8 cellular contexts compared by ENCODE assay signal in the genomic region with DNA sequence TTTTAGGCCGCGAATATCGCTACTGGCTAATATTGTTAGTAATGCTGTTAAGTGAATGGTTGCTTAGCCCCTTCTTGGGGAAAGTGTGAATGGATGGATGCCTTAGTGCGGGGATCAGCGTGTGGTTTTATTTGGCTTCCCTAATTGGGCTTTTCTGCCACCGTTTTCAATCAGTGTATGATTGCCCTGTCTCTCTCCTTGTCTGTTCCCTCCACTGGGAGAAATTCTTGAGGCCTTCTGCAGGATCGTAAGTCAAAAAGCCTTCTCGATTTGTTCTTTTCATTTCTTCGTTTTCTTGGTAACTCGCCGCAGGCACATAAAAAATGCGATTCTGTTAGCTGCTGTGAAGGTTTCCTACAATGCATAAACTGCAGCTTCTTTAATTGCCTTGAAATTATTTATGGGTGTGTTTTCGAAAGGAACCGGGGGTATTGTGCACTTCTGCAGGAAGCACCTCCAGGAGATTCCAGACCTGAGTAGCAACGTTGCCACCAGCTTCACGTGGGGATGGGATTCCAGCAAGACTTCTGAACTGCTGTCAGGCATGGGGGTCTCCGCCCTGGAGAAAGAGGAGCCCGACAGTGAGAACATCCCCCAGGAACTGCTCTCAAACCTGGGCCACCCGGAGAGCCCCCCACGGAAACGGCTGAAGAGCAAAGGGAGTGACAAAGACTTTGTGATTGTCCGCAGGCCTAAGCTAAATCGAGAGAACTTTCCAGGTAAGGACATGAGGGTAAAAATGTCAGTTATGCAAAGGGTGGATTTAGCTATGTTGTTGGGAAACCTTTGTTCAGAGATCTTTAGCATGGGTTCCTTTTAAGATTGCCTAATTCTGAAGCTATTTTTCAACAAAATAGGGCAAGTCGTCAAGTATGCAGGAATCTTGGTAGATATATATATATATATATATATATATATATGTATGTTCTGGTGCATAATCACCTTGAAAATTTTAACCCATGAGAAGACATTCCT.
A peak's percentile ranks its signal among the peaks of the same experiment; 100 is the strongest.
DNase-seq lines count a peak whose midpoint lies in the region; ATAC-seq and TF ChIP-seq lines count a peak whose summit lies in the region.

No MANE protein-coding gene starts in this region.

- H3K27ac ChIP-seq in SK-N-MC, result peak overlapping the region; percentile 29; the same call in 1 of the 2 replicates

- TF ChIP-seq CTCF in nephron (IDR thresholded peaks at IDR 0.05; ENCODE audit: unreplicated experiment in 3 of 3), result no peak

- H3K27me3 Mint-ChIP-seq in nephron (ENCODE audit: low read depth), result no peaks in the 10 kb centered on the region

- peaks cover 62% of the 10 kb centered on the region for H3K4me1 Mint-ChIP-seq in nephron

- H3K9me3 Mint-ChIP-seq in nephron, result no peaks in the 10 kb centered on the region

- peak overlapping the region; percentile 79 to 94 (median 87) for H3K27ac Mint-ChIP-seq in nephron

- DNase-seq in NCI-H2227 (lab: John Stamatoyannopoulos, UW; ENCODE audit: unreplicated experiment) (peak; percentile 51), NCI-H2227 treated with DMSO at 0.1 percent for 48 hours (lab: John Stamatoyannopoulos, UW) (no peak), SK-N-MC (ENCODE audit: low read depth, low spot score) (no peak), erythroblast (lab: John Stamatoyannopoulos, UW) (peak; percentile 51 to 61), islet precursor cell (no peak)

- ATAC-seq in HG02840 (IDR thresholded peaks at IDR 0.05; ENCODE audit: low FRiP score, unreplicated experiment), result peak; percentile 6
- no peak for ATAC-seq in HG03521 (IDR thresholded peaks at IDR 0.05; ENCODE audit: unreplicated experiment)

- H3K36me3 Mint-ChIP-seq in nephron (ENCODE audit: low read depth), result peaks cover 43% of the 10 kb centered on the region

- H3K9me3 ChIP-seq in SK-N-MC (ENCODE audit: low read depth, low read length), result no peaks in the 10 kb centered on the region

- peak overlapping the region; percentile 96 for H3K9ac ChIP-seq in SK-N-MC (ENCODE audit: insufficient read length)

- peak overlapping the region; percentile 96 for H3K4me3 ChIP-seq in SK-N-MC

- TF ChIP-seq POLR2A in erythroblast (IDR thresholded peaks at IDR 0.05; ENCODE audit: low read length), result no peak

- peaks cover 50% of the 10 kb centered on the region for H3K36me3 ChIP-seq in SK-N-MC (ENCODE audit: insufficient read depth, low read length)

- peak overlapping the region; percentile 92 to 97 (median 93) for H3K4me3 Mint-ChIP-seq in nephron

Comparison
In these comparisons a context has a peak if more than half of its experiments do, and no peak if none do; other contexts are left out.
1. DNase-seq: peak in NCI-H2227 (single experiment) and erythroblast (2 of 2); none in NCI-H2227 treated with DMSO at 0.1 percent for 48 hours (single experiment), SK-N-MC (single experiment) and islet precursor cell (single experiment).